Comparison of ENCODE assay signal across 8 cellular contexts in genomic region chr3:180267202-180267843, GRCh38.
DNase-seq lines count a peak whose midpoint lies in the region; ATAC-seq and TF ChIP-seq lines count a peak whose summit lies in the region.

No MANE protein-coding gene starts in this region.

- peak; percentile 58 for ATAC-seq in activated CD4-positive, alpha-beta T cell treated with anti-CD3 and anti-CD28 coated beads for 36 hours
- peak; percentile 99 for ATAC-seq in HG02588 (IDR thresholded peaks at IDR 0.05; ENCODE audit: unreplicated experiment)
- ATAC-seq in stimulated activated effector memory CD8-positive, alpha-beta T cell treated with anti-CD3 and anti-CD28 coated beads, Interleukin-12 subunit alpha, Interleukin-12 subunit beta, amount 100 ng/mL, for 72 hours, result peak; percentile 67

- no peak for DNase-seq in activated CD4-positive, alpha-beta T cell treated with anti-CD3 and anti-CD28 coated beads for 36 hours
- no peak for DNase-seq in activated CD4-positive, alpha-beta T cell treated with anti-CD3 and anti-CD28 coated beads, Interleukin-2, amount 50 U/mL, for 1 hour
- DNase-seq in stimulated activated effector memory CD8-positive, alpha-beta T cell treated with anti-CD3 and anti-CD28 coated beads, Interleukin-12 subunit alpha, Interleukin-12 subunit beta, amount 100 ng/mL, for 72 hours (ENCODE audit: low spot score in 2 of 2), result no peak
- DNase-seq in A172 (ENCODE audit: low spot score) (no peak), endothelial cell (ENCODE audit: low spot score) (no peak), DMS114 treated with DMSO at 0.1 percent for 48 hours (lab: John Stamatoyannopoulos, UW; ENCODE audit: unreplicated experiment) (no peak)

- no peaks in the 10 kb centered on the region for H3K27me3 Mint-ChIP-seq in activated CD4-positive, alpha-beta T cell treated with anti-CD3 and anti-CD28 coated beads for 36 hours
- H3K27me3 Mint-ChIP-seq in IgD-negative memory B cell (no peaks in the 10 kb centered on the region), endothelial cell (ENCODE audit: unreplicated experiment) (no peaks in the 10 kb centered on the region)

- H3K4me3 Mint-ChIP-seq in activated CD4-positive, alpha-beta T cell treated with anti-CD3 and anti-CD28 coated beads for 36 hours, result peak overlapping the region; percentile 3
- H3K4me3 Mint-ChIP-seq in IgD-negative memory B cell, result peak overlapping the region in 3 of 4 donors; percentile 18 to 66 (median 31)
- peak overlapping the region; percentile 19 for H3K4me3 Mint-ChIP-seq in stimulated activated effector memory CD8-positive, alpha-beta T cell treated with anti-CD3 and anti-CD28 coated beads, Interleukin-12 subunit alpha, Interleukin-12 subunit beta, amount 100 ng/mL, for 72 hours
- no peak overlapping the region for H3K4me3 Mint-ChIP-seq in endothelial cell (ENCODE audit: unreplicated experiment)

- CTCF ChIA-PET in activated CD4-positive, alpha-beta T cell treated with anti-CD3 and anti-CD28 coated beads for 36 hours (lab: Charles Lee), result interaction anchor here (1.2 kb wide), 1 partner anchor 16 kb away, joined by 4 read pairs; no protein-coding TSS in a partner anchor

- TF ChIP-seq CTCF in endothelial cell (IDR thresholded peaks at IDR 0.05; ENCODE audit: unreplicated experiment), result no peak

- POLR2A ChIA-PET in activated CD4-positive, alpha-beta T cell treated with anti-CD3 and anti-CD28 coated beads for 36 hours (lab: Charles Lee), result no interaction called here

- no peaks in the 10 kb centered on the region for H3K36me3 Mint-ChIP-seq in activated CD4-positive, alpha-beta T cell treated with anti-CD3 and anti-CD28 coated beads for 36 hours (ENCODE audit: low read depth)
- no peaks in the 10 kb centered on the region for H3K36me3 Mint-ChIP-seq in IgD-negative memory B cell
- H3K36me3 Mint-ChIP-seq in stimulated activated effector memory CD8-positive, alpha-beta T cell treated with anti-CD3 and anti-CD28 coated beads, Interleukin-12 subunit alpha, Interleukin-12 subunit beta, amount 100 ng/mL, for 72 hours, result no peaks in the 10 kb centered on the region
- no peaks in the 10 kb centered on the region for H3K36me3 Mint-ChIP-seq in endothelial cell (ENCODE audit: low read depth, unreplicated experiment)

- H3K4me1 Mint-ChIP-seq in activated CD4-positive, alpha-beta T cell treated with anti-CD3 and anti-CD28 coated beads for 36 hours, result peaks cover 5% of the 10 kb centered on the region
- H3K4me1 Mint-ChIP-seq in IgD-negative memory B cell (peaks cover 7 to 9% (median 9%) of the 10 kb centered on the region in 3 donors), endothelial cell (ENCODE audit: unreplicated experiment) (no peaks in the 10 kb centered on the region)
- peaks cover 5% of the 10 kb centered on the region for H3K4me1 Mint-ChIP-seq in stimulated activated effector memory CD8-positive, alpha-beta T cell treated with anti-CD3 and anti-CD28 coated beads, Interleukin-12 subunit alpha, Interleukin-12 subunit beta, amount 100 ng/mL, for 72 hours

- intact Hi-C loops in activated CD4-positive, alpha-beta T cell treated with anti-CD3 and anti-CD28 coated beads for 36 hours (cut with DNase I, micrococcal nuclease), result no loop called here

- peaks cover 5% of the 10 kb centered on the region for H3K9me3 Mint-ChIP-seq in activated CD4-positive, alpha-beta T cell treated with anti-CD3 and anti-CD28 coated beads for 36 hours (ENCODE audit: low read depth)
- peaks cover 0 to 3% (median 2%) of the 10 kb centered on the region in 3 donors for H3K9me3 Mint-ChIP-seq in IgD-negative memory B cell
- H3K9me3 Mint-ChIP-seq in stimulated activated effector memory CD8-positive, alpha-beta T cell treated with anti-CD3 and anti-CD28 coated beads, Interleukin-12 subunit alpha, Interleukin-12 subunit beta, amount 100 ng/mL, for 72 hours, result peaks cover 4% of the 10 kb centered on the region
- no peaks in the 10 kb centered on the region for H3K9me3 Mint-ChIP-seq in endothelial cell (ENCODE audit: unreplicated experiment)

- no peak overlapping the region for H3K27ac Mint-ChIP-seq in activated CD4-positive, alpha-beta T cell treated with anti-CD3 and anti-CD28 coated beads for 36 hours
- H3K27ac Mint-ChIP-seq in IgD-negative memory B cell (peak overlapping the region in 2 of 3 donors; percentile 3 to 41), endothelial cell (ENCODE audit: unreplicated experiment) (no peak overlapping the region)
- peak overlapping the region; percentile 74 for H3K27ac Mint-ChIP-seq in stimulated activated effector memory CD8-positive, alpha-beta T cell treated with anti-CD3 and anti-CD28 coated beads, Interleukin-12 subunit alpha, Interleukin-12 subunit beta, amount 100 ng/mL, for 72 hours

Comparison
In these comparisons a context has a peak if more than half of its experiments do, and no peak if none do; other contexts are left out.
1. H3K27ac Mint-ChIP-seq: peak in IgD-negative memory B cell (2 of 3) and stimulated activated effector memory CD8-positive, alpha-beta T cell treated with anti-CD3 and anti-CD28 coated beads, Interleukin-12 subunit alpha, Interleukin-12 subunit beta, amount 100 ng/mL, for 72 hours (single experiment); none in activated CD4-positive, alpha-beta T cell treated with anti-CD3 and anti-CD28 coated beads for 36 hours (single experiment) and endothelial cell (single experiment).
2. Peak in every context shown above with its lines, with median percentiles within 50 percentile points of each other: ATAC-seq.